In genomic region chr14:24116111-24116809, GRCh38 we compare ENCODE assay signal across 2 cellular contexts.
TF ChIP-seq lines count a peak whose summit lies in the region.

No MANE protein-coding gene starts in this region.

TF ChIP-seq in SK-N-SH, 30 proteins besides CTCF, POLR2A, EP300 and RAD21 (continued from another document):
- no peak for TF ChIP-seq ZBTB33 (IDR thresholded peaks at IDR 0.05; ENCODE audit: borderline replicate concordance, low read depth)

TF ChIP-seq in SK-N-SH treated with all-trans-retinoic acid at 6 μM for 48 hours, 23 proteins besides CTCF, POLR2A, EP300 and RAD21 (continued from another document):
- TF ChIP-seq PATZ1 (CRISPR knock-in tag; IDR thresholded peaks at IDR 0.05; ENCODE audit: borderline replicate concordance) (no peak), BACH2 (CRISPR knock-in tag; IDR thresholded peaks at IDR 0.05; ENCODE audit: borderline replicate concordance) (no peak), SNAI2 (CRISPR knock-in tag; IDR thresholded peaks at IDR 0.05) (no peak), PPARA (CRISPR knock-in tag; IDR thresholded peaks at IDR 0.05; ENCODE audit: borderline replicate concordance) (no peak), RARB (CRISPR knock-in tag; IDR thresholded peaks at IDR 0.05) (no peak), POU6F1 (CRISPR knock-in tag; IDR thresholded peaks at IDR 0.05; ENCODE audit: borderline replicate concordance, low read depth) (no peak), OSR1 (CRISPR knock-in tag; IDR thresholded peaks at IDR 0.05) (no peak), CREB5 (CRISPR knock-in tag; IDR thresholded peaks at IDR 0.05; ENCODE audit: low read depth) (no peak), ISL1 (CRISPR knock-in tag; IDR thresholded peaks at IDR 0.05) (no peak), ZFP30 (CRISPR knock-in tag; IDR thresholded peaks at IDR 0.05) (no peak), TCF4 (CRISPR knock-in tag; IDR thresholded peaks at IDR 0.05; ENCODE audit: borderline replicate concordance) (no peak), CSDC2 (CRISPR knock-in tag; IDR thresholded peaks at IDR 0.05) (no peak), ZNF8 (CRISPR knock-in tag; IDR thresholded peaks at IDR 0.05) (no peak), ZFP3 (CRISPR knock-in tag; IDR thresholded peaks at IDR 0.05) (no peak)
